In genomic region chr12:96034631-96035282, GRCh38 we compare ENCODE assay signal across 8 cellular contexts. TPM values are rescaled to one million over a fixed set of nuclear protein-coding genes. Genes with fewer than 3 reads are reported as not detected.
DNase-seq lines count a peak whose midpoint lies in the region; ATAC-seq and TF ChIP-seq lines count a peak whose summit lies in the region.

No MANE protein-coding gene starts in this region.

- TF ChIP-seq CTCF in natural killer cell (IDR thresholded peaks at IDR 0.05) (no peak), retinal pigment epithelial cell (conservative IDR thresholded peaks at IDR 0.05; ENCODE audit: low read depth, low read length) (no peak)

- peak; percentile 17 for DNase-seq in natural killer cell
- no peak for DNase-seq in natural killer cell treated with Interleukin-12 subunit alpha and Interleukin-12 subunit beta and Interleukin-15 and Interleukin-18, amount 100 ng/mL, for 72 hours (ENCODE audit: low spot score)
- DNase-seq in UCSD-AML1 (lab: John Stamatoyannopoulos, UW; ENCODE audit: unreplicated experiment): peak; percentile 56
- peak; percentile 34 for DNase-seq in left cardiac atrium
- DNase-seq in retinal pigment epithelial cell (ENCODE audit: low read depth): peak; percentile 16
- DNase-seq in NCI-H226: no peak

- H3K4me3 ChIP-seq in retinal pigment epithelial cell (ENCODE audit: low read length): peak overlapping the region; percentile 98

- peaks cover 6 to 22% of the 10 kb centered on the region in 2 donors for H3K4me1 Mint-ChIP-seq in natural killer cell
- peaks cover 5 to 10% of the 10 kb centered on the region in 2 donors for H3K4me1 Mint-ChIP-seq in natural killer cell treated with Interleukin-12 subunit alpha and Interleukin-12 subunit beta and Interleukin-15 and Interleukin-18, amount 100 ng/mL, for 72 hours (ENCODE audit: low read depth in 2 of 2)

- H3K27me3 Mint-ChIP-seq in natural killer cell (ENCODE audit: low read depth in 2 of 2): no peaks in the 10 kb centered on the region
- no peaks in the 10 kb centered on the region for H3K27me3 Mint-ChIP-seq in natural killer cell treated with Interleukin-12 subunit alpha and Interleukin-12 subunit beta and Interleukin-15 and Interleukin-18, amount 100 ng/mL, for 72 hours

- H3K27ac Mint-ChIP-seq in natural killer cell: no peak overlapping the region
- H3K27ac Mint-ChIP-seq in natural killer cell treated with Interleukin-12 subunit alpha and Interleukin-12 subunit beta and Interleukin-15 and Interleukin-18, amount 100 ng/mL, for 72 hours: no peak overlapping the region

- no peak for ATAC-seq in natural killer cell
- no peak for ATAC-seq in natural killer cell treated with Interleukin-12 subunit alpha and Interleukin-12 subunit beta and Interleukin-15 and Interleukin-18, amount 100 ng/mL, for 72 hours
- ATAC-seq in HG03378 (IDR thresholded peaks at IDR 0.05; ENCODE audit: unreplicated experiment): peak; percentile 1
- ATAC-seq in left cardiac atrium: peak; percentile 27 to 30
- ATAC-seq in GM21529 (IDR thresholded peaks at IDR 0.05; ENCODE audit: unreplicated experiment): no peak

- H3K36me3 Mint-ChIP-seq in natural killer cell: no peaks in the 10 kb centered on the region
- H3K36me3 Mint-ChIP-seq in natural killer cell treated with Interleukin-12 subunit alpha and Interleukin-12 subunit beta and Interleukin-15 and Interleukin-18, amount 100 ng/mL, for 72 hours: no peaks in the 10 kb centered on the region

- no peak overlapping the region for H3K4me3 Mint-ChIP-seq in natural killer cell
- no peak overlapping the region for H3K4me3 Mint-ChIP-seq in natural killer cell treated with Interleukin-12 subunit alpha and Interleukin-12 subunit beta and Interleukin-15 and Interleukin-18, amount 100 ng/mL, for 72 hours

- H3K9me3 Mint-ChIP-seq in natural killer cell: no peaks in the 10 kb centered on the region
- H3K9me3 Mint-ChIP-seq in natural killer cell treated with Interleukin-12 subunit alpha and Interleukin-12 subunit beta and Interleukin-15 and Interleukin-18, amount 100 ng/mL, for 72 hours: no peaks in the 10 kb centered on the region

- intact Hi-C loops in natural killer cell (cut with micrococcal nuclease) (loop anchor here (1.0 to 5.0 kb wide), 3 partner anchors 161 to 873 kb away; partner anchors contain the start of gene NEDD1), left cardiac atrium (cut with DNase I) (no loop called here)

RNA-seq across cellular contexts. Expression of gene LTA4H, which starts 0.6 kb away (rescaled TPM):
- total RNA-seq in natural killer cell (10 to 100 TPM; 43.1 to 51.9 (median 48.3) TPM), left cardiac atrium (10 to 100 TPM; 35.3 to 40.3 TPM)
- total RNA-seq in natural killer cell treated with Interleukin-12 subunit alpha and Interleukin-12 subunit beta and Interleukin-15 and Interleukin-18, amount 100 ng/mL, for 72 hours: 10 to 100 TPM; 43.5 to 47.3 TPM

RNA-seq across cellular contexts. Expression of gene HAL, which starts 38.6 kb away (rescaled TPM):
- 10 to 100 TPM in 1 of 3 donors, 1 to 10 TPM in 2; 1.2 to 10.8 (median 1.6) TPM for total RNA-seq in natural killer cell
- 1 to 10 TPM in 1 of 2 donors, under 1 TPM in 1; 0.50 to 1.6 TPM for total RNA-seq in natural killer cell treated with Interleukin-12 subunit alpha and Interleukin-12 subunit beta and Interleukin-15 and Interleukin-18, amount 100 ng/mL, for 72 hours
- total RNA-seq in left cardiac atrium: under 1 TPM; 0.26 to 0.27 TPM

Comparison
In these comparisons a context has a peak if more than half of its experiments do, and no peak if none do; other contexts are left out.
1. DNase-seq: peak in natural killer cell (single experiment), UCSD-AML1 (single experiment), left cardiac atrium (single experiment) and retinal pigment epithelial cell (single experiment); none in natural killer cell treated with Interleukin-12 subunit alpha and Interleukin-12 subunit beta and Interleukin-15 and Interleukin-18, amount 100 ng/mL, for 72 hours (single experiment) and NCI-H226 (single experiment).
2. ATAC-seq: peak in HG03378 (single experiment) and left cardiac atrium (2 of 2); none in natural killer cell (0 of 3), natural killer cell treated with Interleukin-12 subunit alpha and Interleukin-12 subunit beta and Interleukin-15 and Interleukin-18, amount 100 ng/mL, for 72 hours (0 of 2) and GM21529 (single experiment).